ENCODE assay signal across 22 cellular contexts in the genomic region with DNA sequence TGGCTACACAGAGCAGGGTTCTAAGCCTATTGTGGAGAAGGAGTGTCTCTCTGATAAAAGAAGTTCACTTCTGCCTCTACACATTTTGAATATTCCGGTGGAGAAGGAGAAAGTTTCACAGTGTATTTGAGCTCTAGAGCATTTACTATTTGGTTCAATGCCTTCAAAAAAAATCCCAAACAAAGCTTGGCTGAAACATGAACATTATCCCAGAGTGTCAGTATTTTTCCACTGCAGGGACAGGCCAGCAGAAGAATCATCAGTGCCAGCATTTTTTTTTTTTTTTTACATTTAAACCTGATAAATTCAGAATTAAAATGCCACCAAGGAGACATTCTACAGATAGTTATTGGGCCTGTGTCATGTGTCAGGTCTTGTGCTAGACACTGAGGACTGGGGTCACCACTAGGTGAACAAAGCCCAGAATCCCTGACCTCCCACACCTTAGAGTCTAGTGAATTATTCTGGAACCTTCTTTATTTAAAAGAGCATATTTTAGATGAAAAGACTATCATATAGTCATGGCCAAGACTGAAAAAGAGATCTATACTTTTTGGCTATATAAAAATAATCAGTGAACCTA. TPM values are rescaled to one million over a fixed set of nuclear protein-coding genes. Genes with fewer than 3 reads are reported as not detected.
A peak's percentile ranks its signal among the peaks of the same experiment; 100 is the strongest.
DNase-seq lines count a peak whose midpoint lies in the region; ATAC-seq, FAIRE-seq and TF ChIP-seq lines count a peak whose summit lies in the region.
"Had no signal": no experiment of that assay in that cellular context is flagged by ENCODE, and none has a peak within 500 bp of the region (broad histone marks: within the 10 kb centered on the region; RNA-seq: fewer than 3 reads in every experiment).

No MANE protein-coding gene starts in this region.

- DNase-seq in G401 (ENCODE audit: low spot score) (peak; percentile 88), cerebellum (ENCODE audit: low spot score) (peak; percentile 69), kidney (no peak), sciatic nerve (ENCODE audit: low spot score) (no peak), NCI-H345 treated with DMSO at 0.1 percent for 48 hours (lab: John Stamatoyannopoulos, UW; ENCODE audit: unreplicated experiment) (no peak), ecto neural progenitor cell (ENCODE audit: low spot score) (no peak), NCI-H1048 (lab: John Stamatoyannopoulos, UW) (no peak)
- DNase-seq: activated naive CD8-positive, alpha-beta T cell treated with anti-CD3 and anti-CD28 coated beads for 36 hours; hypothalamus; mucosa of descending colon; NCI-H1417; NCI-H748 treated with DMSO at 0.1 percent for 48 hours; SJCRH30; stimulated activated CD4-positive, alpha-beta T cell treated with anti-CD3 and anti-CD28 coated beads, Interleukin-1b, Interleukin-23, amount 100 ng/mL, for 48 hours; stimulated activated naive CD8-positive, alpha-beta T cell treated with anti-CD3 and anti-CD28 coated beads, Interleukin-15, amount 100 ng/mL, for 72 hours; T-helper 2 cell had no signal

- ATAC-seq in sciatic nerve (peak; percentile 71), GM21360 (IDR thresholded peaks at IDR 0.05; ENCODE audit: unreplicated experiment) (no peak)
- ATAC-seq: mucosa of descending colon; stimulated activated naive CD8-positive, alpha-beta T cell treated with anti-CD3 and anti-CD28 coated beads, Interleukin-15, amount 100 ng/mL, for 72 hours had no signal

- no peak for FAIRE-seq in kidney (lab: Jason Lieb, UNC)
- FAIRE-seq: A204.1, D721Med, endometrium, keratinocyte had no signal

- H3K4me3 ChIP-seq in kidney (ENCODE audit: low read length in 2 of 2) = no peak overlapping the region
- H3K4me3 ChIP-seq: BLaER1, mucosa of descending colon, SJCRH30 had no signal

- intact Hi-C loops in kidney (cut with DNase I) = no loop called here
- intact Hi-C loops in sciatic nerve (cut with DNase I) = no loop called here

- H3K9me3 ChIP-seq in kidney (ENCODE audit: control insufficient read depth in 1 of 2, low read length in 2 of 2) = no peaks in the 10 kb centered on the region
- H3K9me3 ChIP-seq: BLaER1, mucosa of descending colon, SJCRH30 had no signal

- peak overlapping the region in 1 of 2 donors; percentile 23 for H3K9ac ChIP-seq in kidney (ENCODE audit: low read length in 2 of 2)
- H3K9ac ChIP-seq: BLaER1 had no signal

- H3K4me1 ChIP-seq in kidney (ENCODE audit: control insufficient read depth in 1 of 2, insufficient read depth in 1 of 2, low read depth in 1 of 2, low read length in 2 of 2) = peaks cover 6 to 10% of the 10 kb centered on the region in 2 donors

- peak overlapping the region; percentile 54 to 61 for H3K27ac ChIP-seq in kidney (ENCODE audit: low read depth in 2 of 2, low read length in 2 of 2)
- H3K27ac ChIP-seq: BLaER1, SJCRH30 had no signal

- TF ChIP-seq CTCF in kidney (IDR thresholded peaks at IDR 0.05; ENCODE audit: borderline replicate concordance, extremely low read depth, insufficient read depth) = no peak

- in situ Hi-C loops in G401 (cut with HindIII; ENCODE audit: low sequenced_read_pairs) = no loop called here

- peaks cover 26 to 37% of the 10 kb centered on the region in 2 donors for H3K36me3 ChIP-seq in kidney (ENCODE audit: control insufficient read depth in 1 of 2, insufficient read depth in 2 of 2, low read length in 2 of 2)
- H3K36me3 ChIP-seq: BLaER1 had no signal

RNA-seq across cellular contexts. Expression of a gene that starts 48.0 kb away (rescaled TPM):
- total RNA-seq in G401 (2014; rRNA removed; shearing (Covaris generic)) = 5.4 and 6.3 TPM in 2 replicates
- total RNA-seq in cerebellum = 28.4 TPM
- total RNA-seq in kidney = 5.9 TPM
- 12.4 TPM for polyA plus RNA-seq in kidney (ENCODE audit: insufficient read depth, low read depth, low replicate concordance)
- total RNA-seq in sciatic nerve = 7.9 TPM

Comparison
In these comparisons a context has a peak if more than half of its experiments do, and no peak if none do; other contexts are left out.
1. DNase-seq: peak in G401 (single experiment) and cerebellum (single experiment); none in kidney (single experiment), sciatic nerve (single experiment), NCI-H345 treated with DMSO at 0.1 percent for 48 hours (single experiment), ecto neural progenitor cell (single experiment) and NCI-H1048 (single experiment).